In genomic region chr1:226640288-226640687, GRCh38 we compare ENCODE assay signal across 15 cellular contexts.
DNase-seq lines count a peak whose midpoint lies in the region; ATAC-seq, FAIRE-seq and TF ChIP-seq lines count a peak whose summit lies in the region.
"Had no signal": no experiment of that assay in that cellular context is flagged by ENCODE, and none has a peak within 500 bp of the region (broad histone marks: within the 10 kb centered on the region; RNA-seq: fewer than 3 reads in every experiment).

No MANE protein-coding gene starts in this region.

- no peaks in the 10 kb centered on the region for H3K4me1 ChIP-seq in HepG2 (ENCODE audit: insufficient read depth, low read length)

- intact Hi-C loops in activated CD4-positive, alpha-beta T cell treated with anti-CD3 and anti-CD28 coated beads for 36 hours (cut with DNase I, micrococcal nuclease), result loop anchor here in 1 of 2 experiments (5.0 kb wide), 1 partner anchor 37 kb away; no protein-coding TSS in a partner anchor
- intact Hi-C loops in left ventricle myocardium superior (cut with micrococcal nuclease), result no loop called here
- intact Hi-C loops in HepG2 (cut with micrococcal nuclease; ENCODE audit: unreplicated experiment), result no loop called here

- ATAC-seq in activated CD4-positive, alpha-beta T cell treated with anti-CD3 and anti-CD28 coated beads for 36 hours, result no peak
- ATAC-seq in left ventricle myocardium superior (no peak), HepG2 (no peak)
- ATAC-seq in stimulated activated memory B cell treated with anti-CD40 and anti-IgM and Interleukin-4, amounts not matched to agents 10 μg/mL and 1 μg/mL and 100 μg/mL, for 72 hours, result no peak

- no peaks in the 10 kb centered on the region for H3K79me2 ChIP-seq in HepG2 (ENCODE audit: insufficient read depth, low read length)

- no peak for TF ChIP-seq RAD21 in HepG2 (CRISPR knock-in tag; IDR thresholded peaks at IDR 0.05)

- H3K36me3 ChIP-seq in HepG2 (replicated peaks in 1 of 2; ENCODE audit: control insufficient read depth in 1 of 2, insufficient read depth in 2 of 2, low read length in 2 of 2), result no peaks in the 10 kb centered on the region

- POLR2A ChIA-PET in activated CD4-positive, alpha-beta T cell treated with anti-CD3 and anti-CD28 coated beads for 36 hours (lab: Charles Lee), result no interaction called here
- POLR2A ChIA-PET in HepG2 (lab: Yijun Ruan, JAX), result no interaction called here

- BruUV-seq in HepG2 (replicated peaks; lab: Mats Ljungman, UMichigan), result no TSS peak

- peaks cover 48% of the 10 kb centered on the region for H3K4me1 Mint-ChIP-seq in activated CD4-positive, alpha-beta T cell treated with anti-CD3 and anti-CD28 coated beads for 36 hours
- H3K4me1 Mint-ChIP-seq in stimulated activated memory B cell treated with anti-CD40 and anti-IgM and Interleukin-4, amounts not matched to agents 10 μg/mL and 1 μg/mL and 100 μg/mL, for 72 hours, result peaks cover 86% of the 10 kb centered on the region

- TF ChIP-seq EP300 in HepG2 (IDR thresholded peaks at IDR 0.05; ENCODE audit: low read depth in 2 of 2, low read length in 2 of 2), result no peak
- TF ChIP-seq EP300 in HepG2 (CRISPR knock-in tag; IDR thresholded peaks at IDR 0.05; ENCODE audit: borderline replicate concordance), result no peak

- no peaks in the 10 kb centered on the region for H3K9me3 ChIP-seq in HepG2 (ENCODE audit: low read length)
- H3K9me3 ChIP-seq: tibial artery had no signal

- TF ChIP-seq POLR2A in HepG2 (IDR thresholded peaks at IDR 0.05; ENCODE audit: insufficient read depth in 1 of 2, low read depth in 2 of 2, low read length in 2 of 2), result no peak

- H3K9me3 Mint-ChIP-seq in activated CD4-positive, alpha-beta T cell treated with anti-CD3 and anti-CD28 coated beads for 36 hours (ENCODE audit: low read depth), result no peaks in the 10 kb centered on the region
- H3K9me3 Mint-ChIP-seq in stimulated activated memory B cell treated with anti-CD40 and anti-IgM and Interleukin-4, amounts not matched to agents 10 μg/mL and 1 μg/mL and 100 μg/mL, for 72 hours, result no peaks in the 10 kb centered on the region

- in situ Hi-C loops in HepG2 (cut with HindIII; ENCODE audit: extremely low pct_ligation_motif_present, low pct_unique_long_range_greater_than_20kb), result no loop called here

- H3K27me3 ChIP-seq in HepG2 (ENCODE audit: control insufficient read depth in 1 of 2, insufficient read depth in 2 of 2, low read length in 2 of 2), result peaks cover 9 to 74% of the 10 kb centered on the region in 2 experiments; a peak in 4 of 5 replicates
- H3K27me3 ChIP-seq: tibial artery had no signal

- WGBS in HepG2 (ENCODE audit: low lambda C conversion rate), result under 1% methylated on average over 7 of the region's 8 CpGs

- CTCF ChIA-PET in activated CD4-positive, alpha-beta T cell treated with anti-CD3 and anti-CD28 coated beads for 36 hours (lab: Charles Lee), result interaction anchor here (1.0 to 1.8 kb wide), 6 partner anchors 14 to 188 kb away, joined by 3 to 6 read pairs (median 4); no protein-coding TSS in a partner anchor
- CTCF ChIA-PET in HepG2 (lab: Yijun Ruan, JAX; ENCODE audit: low intra/inter-chr PET ratio, low total read pairs), result no interaction called here

- DNase-seq in activated CD4-positive, alpha-beta T cell treated with anti-CD3 and anti-CD28 coated beads for 36 hours, result no peak
- DNase-seq in activated CD4-positive, alpha-beta T cell treated with anti-CD3 and anti-CD28 coated beads, Interleukin-2, amount 50 U/mL, for 48 hours, result no peak
- peak; percentile 49 for DNase-seq in NCI-H524 treated with DMSO at 0.1 percent for 48 hours (lab: John Stamatoyannopoulos, UW)
- DNase-seq in left ventricle myocardium superior, result peak; percentile 12
- no peak for DNase-seq in retina
- DNase-seq in HepG2 (ENCODE audit: low spot score), result no peak
- DNase-seq in GM19240 (ENCODE audit: insufficient read length, low spot score), result no peak
- DNase-seq: ACHN, amygdala, EL, HCEC 1CT, NCI-H1105 treated with DMSO at 0.1 percent for 48 hours, tibial artery had no signal

- H3K27ac ChIP-seq in HepG2 (ENCODE audit: extremely low read length, insufficient read depth, low read length), result no peak overlapping the region
- H3K27ac ChIP-seq: tibial artery had no signal

- no peak overlapping the region for H3K4me2 ChIP-seq in HepG2 (ENCODE audit: low read depth, low read length)

- no peak overlapping the region for H3K4me3 Mint-ChIP-seq in activated CD4-positive, alpha-beta T cell treated with anti-CD3 and anti-CD28 coated beads for 36 hours
- H3K4me3 Mint-ChIP-seq in stimulated activated memory B cell treated with anti-CD40 and anti-IgM and Interleukin-4, amounts not matched to agents 10 μg/mL and 1 μg/mL and 100 μg/mL, for 72 hours, result peak overlapping the region; percentile 56

- H3K36me3 Mint-ChIP-seq in activated CD4-positive, alpha-beta T cell treated with anti-CD3 and anti-CD28 coated beads for 36 hours (ENCODE audit: low read depth), result peaks cover 36% of the 10 kb centered on the region
- peaks cover 67% of the 10 kb centered on the region for H3K36me3 Mint-ChIP-seq in stimulated activated memory B cell treated with anti-CD40 and anti-IgM and Interleukin-4, amounts not matched to agents 10 μg/mL and 1 μg/mL and 100 μg/mL, for 72 hours

- no peak overlapping the region for H2AFZ ChIP-seq in HepG2 (ENCODE audit: low read length)

- no peak overlapping the region for H3K9ac ChIP-seq in HepG2 (ENCODE audit: insufficient read depth, low read depth, low read length)

- no peaks in the 10 kb centered on the region for H3K27me3 Mint-ChIP-seq in activated CD4-positive, alpha-beta T cell treated with anti-CD3 and anti-CD28 coated beads for 36 hours
- no peaks in the 10 kb centered on the region for H3K27me3 Mint-ChIP-seq in stimulated activated memory B cell treated with anti-CD40 and anti-IgM and Interleukin-4, amounts not matched to agents 10 μg/mL and 1 μg/mL and 100 μg/mL, for 72 hours

- no peaks in the 10 kb centered on the region for H4K20me1 ChIP-seq in HepG2 (ENCODE audit: insufficient read depth, low read length)

- H3K4me3 ChIP-seq in HepG2 (replicated peaks in 1 of 3; ENCODE audit: insufficient read depth in 1 of 3, low read depth in 2 of 3, low read length in 3 of 3), result no peak overlapping the region
- H3K4me3 ChIP-seq: lung, tibial artery had no signal

- FAIRE-seq in HepG2 (lab: Jason Lieb, UNC), result no peak

- H3K27ac Mint-ChIP-seq in activated CD4-positive, alpha-beta T cell treated with anti-CD3 and anti-CD28 coated beads for 36 hours, result peak overlapping the region; percentile 73
- peak overlapping the region; percentile 96 for H3K27ac Mint-ChIP-seq in stimulated activated memory B cell treated with anti-CD40 and anti-IgM and Interleukin-4, amounts not matched to agents 10 μg/mL and 1 μg/mL and 100 μg/mL, for 72 hours

- TF ChIP-seq CTCF in HepG2 (CRISPR knock-in tag; IDR thresholded peaks at IDR 0.05), result no peak

TF ChIP-seq in HepG2, 621 proteins besides CTCF, POLR2A, EP300 and RAD21:
- TF ChIP-seq FOXK2 (IDR thresholded peaks at IDR 0.05) (no peak), DNMT3B (CRISPR knock-in tag; conservative IDR thresholded peaks at IDR 0.05) (no peak)
TF ChIP-seq in HepG2: peak in this region for 0.

Comparison
In these comparisons a context has a peak if more than half of its experiments do, and no peak if none do; other contexts are left out.
1. DNase-seq: peak in NCI-H524 treated with DMSO at 0.1 percent for 48 hours (single experiment) and left ventricle myocardium superior (single experiment); none in activated CD4-positive, alpha-beta T cell treated with anti-CD3 and anti-CD28 coated beads for 36 hours (single experiment), activated CD4-positive, alpha-beta T cell treated with anti-CD3 and anti-CD28 coated beads, Interleukin-2, amount 50 U/mL, for 48 hours (0 of 2), retina (single experiment), HepG2 (single experiment) and GM19240 (single experiment).